In the genomic region with DNA sequence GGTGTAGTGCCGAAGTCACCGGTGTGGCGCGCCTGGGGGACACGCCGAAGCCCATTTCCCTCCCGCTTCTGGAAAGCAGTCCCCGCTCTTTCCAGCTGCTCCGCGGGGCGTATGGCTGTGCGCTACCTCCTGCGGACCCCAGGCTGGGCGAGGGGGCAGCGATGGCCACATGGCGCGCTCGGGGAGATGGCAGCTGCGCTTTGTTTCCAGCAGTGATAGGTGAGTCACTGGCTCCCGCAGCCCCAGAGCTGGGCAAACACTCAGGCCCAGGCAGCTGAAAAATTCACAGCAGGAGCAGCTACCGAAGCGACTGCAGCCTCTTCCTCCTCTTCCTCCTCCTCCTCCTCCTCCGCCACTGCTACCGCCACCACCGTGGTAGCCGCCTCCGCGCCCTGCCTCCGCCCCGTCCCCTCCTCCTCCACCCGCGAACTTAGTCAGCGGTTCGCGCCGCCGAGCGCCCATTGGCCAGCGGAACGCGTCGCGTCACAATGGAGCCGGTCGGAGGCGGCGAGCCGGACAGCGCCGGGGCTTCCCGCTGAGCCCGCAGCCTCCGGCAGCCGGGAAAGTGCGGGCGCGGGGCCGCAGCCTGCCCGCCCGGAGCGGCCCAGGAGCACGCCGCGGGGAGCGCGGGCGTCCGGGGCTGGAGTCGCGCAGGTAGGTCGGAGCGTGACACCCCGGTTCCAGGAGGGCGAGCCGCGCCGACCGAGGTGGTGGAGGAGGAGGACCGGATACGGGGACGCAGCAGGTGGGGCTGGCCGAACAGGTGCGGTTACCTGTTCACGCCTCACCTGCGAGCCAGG, we compare ENCODE assay signal across 8 cellular contexts. TPM values are rescaled to one million over a fixed set of nuclear protein-coding genes. Genes with fewer than 3 reads are reported as not detected.
DNase-seq lines count a peak whose midpoint lies in the region; ATAC-seq lines count a peak whose summit lies in the region.

A gene (plus strand): TSS at position 461 of the 800 bp plus-strand sequence. CDS start 57,822 bp downstream, outside the sequence.

- peak; percentile 78 for DNase-seq in EH (ENCODE audit: low read depth)
- DNase-seq in Karpas-422, result peak; percentile 95
- peak; percentile 75 to 84 for DNase-seq in SJSA1 (ENCODE audit: low read depth in 1 of 2, low spot score in 2 of 2)
- peak; percentile 74 to 79 (median 77) for DNase-seq in activated naive CD4-positive, alpha-beta T cell (lab: John Stamatoyannopoulos, UW)
- DNase-seq in foreskin melanocyte, result peak; percentile 66

- H3K9me3 ChIP-seq in Karpas-422 (ENCODE audit: low read length) (no peaks in the 10 kb centered on the region), SJSA1 (replicated peaks) (peaks cover 3% of the 10 kb centered on the region; the same call in 1 of the 2 replicates), neuron (ENCODE audit: low read length) (no peaks in the 10 kb centered on the region), subcutaneous abdominal adipose tissue (ENCODE audit: control insufficient read depth in 5 of 5, low read length in 5 of 5) (no peaks in the 10 kb centered on the region)

- H3K79me2 ChIP-seq in Karpas-422 (ENCODE audit: low read length), result peaks cover 47% of the 10 kb centered on the region

- H3K27ac ChIP-seq in Karpas-422 (ENCODE audit: low read length), result peak within 1 kb of the TSS; percentile 77
- no peak within 1 kb of the TSS for H3K27ac ChIP-seq in SJSA1
- H3K27ac ChIP-seq in subcutaneous abdominal adipose tissue (ENCODE audit: low read depth, low read length), result peak within 1 kb of the TSS; percentile 96

- peak within 1 kb of the TSS; percentile 84 for H3K4me2 ChIP-seq in Karpas-422 (ENCODE audit: low read depth, low read length, poor library complexity, severe bottlenecking)

- H3K4me1 ChIP-seq in Karpas-422 (ENCODE audit: low read length) (peaks cover 41% of the 10 kb centered on the region), SJSA1 (replicated peaks) (peaks cover 14% of the 10 kb centered on the region), neuron (ENCODE audit: insufficient read depth, low read length) (peaks cover 26% of the 10 kb centered on the region), subcutaneous abdominal adipose tissue (ENCODE audit: control insufficient read depth in 5 of 5, insufficient read depth in 5 of 5, low read length in 5 of 5) (peaks cover 3 to 44% (median 24%) of the 10 kb centered on the region in 5 donors)

- H3K36me3 ChIP-seq in Karpas-422 (ENCODE audit: insufficient read depth, low read length) (peaks cover 15% of the 10 kb centered on the region; the same call in 1 of the 2 replicates), SJSA1 (peaks cover 3% of the 10 kb centered on the region; the same call in 1 of the 2 replicates), neuron (ENCODE audit: insufficient read depth, low read length) (no peaks in the 10 kb centered on the region), subcutaneous abdominal adipose tissue (ENCODE audit: control insufficient read depth in 5 of 5, insufficient read depth in 5 of 5, low read length in 5 of 5) (peaks cover 0 to 4% (median 0%) of the 10 kb centered on the region in 5 donors)

- H2AFZ ChIP-seq in Karpas-422 (ENCODE audit: low read length), result peak within 1 kb of the TSS; percentile 92
- peak within 1 kb of the TSS; percentile 70 for H2AFZ ChIP-seq in neuron (ENCODE audit: low read depth, low read length)

- H4K20me1 ChIP-seq in Karpas-422 (ENCODE audit: insufficient read depth, low read depth, low read length), result peaks cover 10% of the 10 kb centered on the region

- H3K27me3 ChIP-seq in Karpas-422 (ENCODE audit: low read length) (no peaks in the 10 kb centered on the region), SJSA1 (replicated peaks) (no peaks in the 10 kb centered on the region), neuron (ENCODE audit: insufficient read depth, low read length) (peaks cover 23% of the 10 kb centered on the region), subcutaneous abdominal adipose tissue (ENCODE audit: control insufficient read depth in 5 of 5, insufficient read depth in 4 of 5, low read length in 5 of 5) (no peaks in the 10 kb centered on the region)

- H3K9me2 ChIP-seq in Karpas-422 (replicated peaks; ENCODE audit: insufficient read depth, low read length), result no peaks in the 10 kb centered on the region

- H3K9ac ChIP-seq in Karpas-422 (ENCODE audit: low read length), result peak within 1 kb of the TSS; percentile 89
- H3K9ac ChIP-seq in subcutaneous abdominal adipose tissue (ENCODE audit: low read length in 5 of 5), result peak within 1 kb of the TSS; percentile 81 to 100 (median 96)

- peak; percentile 85 for ATAC-seq in GM21825 (IDR thresholded peaks at IDR 0.05; ENCODE audit: unreplicated experiment)

- H3K4me3 ChIP-seq in Karpas-422 (ENCODE audit: low read length) (peak within 1 kb of the TSS; percentile 89), SJSA1 (peak within 1 kb of the TSS; percentile 69), neuron (ENCODE audit: low read length) (peak within 1 kb of the TSS; percentile 87), subcutaneous abdominal adipose tissue (ENCODE audit: low read depth in 1 of 5, low read length in 5 of 5) (peak within 1 kb of the TSS; percentile 82 to 100 (median 99))

RNA-seq across cellular contexts. Expression of the gene that starts here (rescaled TPM):
- total RNA-seq in Karpas-422 (2014; rRNA removed; shearing (Covaris generic); ENCODE audit: low replicate concordance), result 4.5 and 14.8 TPM in 2 replicates
- 2.6 and 7.4 TPM in 2 replicates for total RNA-seq in SJSA1 (2014; rRNA removed; shearing (Covaris generic))
